Comparison of ENCODE assay signal across 8 cellular contexts in genomic region chr19:30719189-30719990, GRCh38.
DNase-seq lines count a peak whose midpoint lies in the region; ATAC-seq, FAIRE-seq and TF ChIP-seq lines count a peak whose summit lies in the region.

No MANE protein-coding gene starts in this region.

- peak overlapping the region; percentile 94 for H2AFZ ChIP-seq in fibroblast of lung (ENCODE audit: low read length)

- intact Hi-C loops in uterus (cut with DNase I; ENCODE audit: low total_unique reads): no loop called here

- H3K9ac ChIP-seq in fibroblast of lung (ENCODE audit: insufficient read depth, low read length): peak overlapping the region; percentile 46

- no peaks in the 10 kb centered on the region for H3K36me3 ChIP-seq in fibroblast of lung (ENCODE audit: control insufficient read depth, insufficient read depth, low read length)
- no peaks in the 10 kb centered on the region for H3K36me3 ChIP-seq in muscle layer of duodenum (ENCODE audit: control insufficient read depth in 1 of 2, insufficient read depth in 2 of 2, low read length in 2 of 2)
- H3K36me3 ChIP-seq in uterus: no peaks in the 10 kb centered on the region

- TF ChIP-seq CTCF in fibroblast of lung (conservative IDR thresholded peaks at IDR 0.05 in 1 of 2, IDR thresholded peaks at IDR 0.05 in 1 of 2; ENCODE audit: low read depth in 1 of 2, low read length in 2 of 2): no peak
- peak in 1 of 4 experiments; percentile 9 for TF ChIP-seq CTCF in uterus (IDR thresholded peaks at IDR 0.05)

- H3K27ac ChIP-seq in fibroblast of lung (ENCODE audit: insufficient read depth, low read length) (no peak overlapping the region), muscle layer of duodenum (ENCODE audit: low read length) (peak overlapping the region; percentile 80), uterus (peak overlapping the region; percentile 87)

- no peaks in the 10 kb centered on the region for H3K9me3 ChIP-seq in fibroblast of lung (ENCODE audit: control insufficient read depth, insufficient read depth, low read depth, low read length)
- H3K9me3 ChIP-seq in muscle layer of duodenum (ENCODE audit: control insufficient read depth in 1 of 2, low read length in 2 of 2): no peaks in the 10 kb centered on the region
- no peaks in the 10 kb centered on the region for H3K9me3 ChIP-seq in uterus

- FAIRE-seq in GM12891 (lab: Jason Lieb, UNC): no peak

- H3K4me2 ChIP-seq in fibroblast of lung (ENCODE audit: extremely low read depth, insufficient read depth, low read length): peak overlapping the region; percentile 64

- TF ChIP-seq POLR2A in GM12891 (IDR thresholded peaks at IDR 0.05; ENCODE audit: low read depth, low read length) (no peak), uterus (IDR thresholded peaks at IDR 0.05) (peak in 1 of 2 donors; percentile 28)

- peak overlapping the region; percentile 67 to 78 (median 72) for H3K4me3 ChIP-seq in fibroblast of lung (replicated peaks in 1 of 4; ENCODE audit: control extremely low read depth in 1 of 4, insufficient read depth in 1 of 4, low read depth in 3 of 4, low read length in 4 of 4)
- peak overlapping the region; percentile 87 to 88 for H3K4me3 ChIP-seq in muscle layer of duodenum (ENCODE audit: low read depth in 1 of 2, low read length in 2 of 2)
- peak overlapping the region; percentile 62 to 72 for H3K4me3 ChIP-seq in uterus

- no peak overlapping the region for H3K27ac Mint-ChIP-seq in T-helper 2 cell treated with Interferon-gamma antibody and Interleukin-4, amounts not matched to agents 5 μg/mL and 100 μg/mL, for 36 hours

- peak; percentile 75 for DNase-seq in 8988T
- DNase-seq in GM12891 (ENCODE audit: insufficient read length, low spot score): peak; percentile 39
- DNase-seq in T-helper 2 cell treated with Interferon-gamma antibody and Interleukin-4, amounts not matched to agents 5 μg/mL and 100 μg/mL, for 36 hours (ENCODE audit: low spot score): peak; percentile 17
- DNase-seq in fibroblast of lung (ENCODE audit: low read depth in 2 of 2): peak; percentile 18 to 22
- DNase-seq in uterus: peak; percentile 69
- no peak for DNase-seq in NCI-H524 treated with DMSO at 0.1 percent for 48 hours (lab: John Stamatoyannopoulos, UW)

- H3K27me3 Mint-ChIP-seq in T-helper 2 cell treated with Interferon-gamma antibody and Interleukin-4, amounts not matched to agents 5 μg/mL and 100 μg/mL, for 36 hours (ENCODE audit: low read depth): peaks cover 7% of the 10 kb centered on the region

- no peaks in the 10 kb centered on the region for H3K79me2 ChIP-seq in fibroblast of lung (ENCODE audit: control insufficient read depth, insufficient read depth, low read length)

- peaks cover 1% of the 10 kb centered on the region for H3K4me1 Mint-ChIP-seq in T-helper 2 cell treated with Interferon-gamma antibody and Interleukin-4, amounts not matched to agents 5 μg/mL and 100 μg/mL, for 36 hours (ENCODE audit: low read depth)

- H3K4me1 ChIP-seq in fibroblast of lung (ENCODE audit: control insufficient read depth, extremely low read depth, insufficient read depth, low read length) (peaks cover 2% of the 10 kb centered on the region), muscle layer of duodenum (ENCODE audit: control insufficient read depth in 1 of 2, insufficient read depth in 2 of 2, low read length in 2 of 2) (peaks cover 0 to 5% of the 10 kb centered on the region in 2 donors), uterus (peaks cover 0 to 5% of the 10 kb centered on the region in 2 donors)

- ATAC-seq in HG03139 (IDR thresholded peaks at IDR 0.05; ENCODE audit: unreplicated experiment): no peak

- H4K20me1 ChIP-seq in fibroblast of lung (ENCODE audit: control insufficient read depth, extremely low read depth, insufficient read depth, low read length): no peaks in the 10 kb centered on the region

- H3K4me3 Mint-ChIP-seq in T-helper 2 cell treated with Interferon-gamma antibody and Interleukin-4, amounts not matched to agents 5 μg/mL and 100 μg/mL, for 36 hours: peak overlapping the region; percentile 81

- H3K9me3 Mint-ChIP-seq in T-helper 2 cell treated with Interferon-gamma antibody and Interleukin-4, amounts not matched to agents 5 μg/mL and 100 μg/mL, for 36 hours: no peaks in the 10 kb centered on the region

- no peaks in the 10 kb centered on the region for H3K36me3 Mint-ChIP-seq in T-helper 2 cell treated with Interferon-gamma antibody and Interleukin-4, amounts not matched to agents 5 μg/mL and 100 μg/mL, for 36 hours (ENCODE audit: low read depth)

- H3K27me3 ChIP-seq in fibroblast of lung (ENCODE audit: control insufficient read depth, insufficient read depth, low read length): no peaks in the 10 kb centered on the region
- no peaks in the 10 kb centered on the region for H3K27me3 ChIP-seq in muscle layer of duodenum (ENCODE audit: low read depth, low read length)
- H3K27me3 ChIP-seq in uterus: no peaks in the 10 kb centered on the region

TF ChIP-seq in GM12891, 5 proteins besides CTCF, POLR2A, EP300 and RAD21:
- TF ChIP-seq POU2F2 (IDR thresholded peaks at IDR 0.05; ENCODE audit: low read depth, low read length): no peak
- TF ChIP-seq POLR2AphosphoS5 (IDR thresholded peaks at IDR 0.05; ENCODE audit: low read depth, low read length): no peak
- TF ChIP-seq PAX5 (IDR thresholded peaks at IDR 0.05; ENCODE audit: insufficient read depth, low read length, severe bottlenecking): no peak
- no peak for TF ChIP-seq SPI1 (IDR thresholded peaks at IDR 0.05; ENCODE audit: low read depth, low read length)
- no peak for TF ChIP-seq TAF1 (IDR thresholded peaks at IDR 0.05; ENCODE audit: low read depth, low read length)
